20 cellular contexts compared by ENCODE assay signal in genomic region chr3:37477713-37478487, GRCh38.
"Had no signal": no experiment of that assay in that cellular context is flagged by ENCODE, and none has a peak within 500 bp of the region (broad histone marks: within the 10 kb centered on the region; RNA-seq: fewer than 3 reads in every experiment).

No MANE protein-coding gene starts in this region.

- H3K36me3 ChIP-seq: breast epithelium, gastrocnemius medialis, WERI-Rb-1 had no signal

- H3K27ac ChIP-seq: breast epithelium, gastrocnemius medialis, heart right ventricle, neutrophil, tibial nerve, WERI-Rb-1 had no signal

- H3K27me3 ChIP-seq: ascending aorta, breast epithelium, gastrocnemius medialis, heart right ventricle, neutrophil, tibial nerve had no signal

- H3K4me1 ChIP-seq: ascending aorta, breast epithelium, gastrocnemius medialis had no signal

- DNase-seq: activated CD4-positive, alpha-beta memory T cell treated with anti-CD3 and anti-CD28 coated beads for 36 hours; activated CD4-positive, alpha-beta T cell treated with anti-CD3 and anti-CD28 coated beads for 36 hours; activated CD8-positive, alpha-beta memory T cell treated with anti-CD3 and anti-CD28 coated beads, Interleukin-2, amount 10 ng/mL, durations not matched to agents 7 days and 5 days; activated naive CD4-positive, alpha-beta T cell treated with anti-CD3 and anti-CD28 coated beads for 36 hours; activated T-cell treated with anti-CD3 and anti-CD28 coated beads, Interleukin-2, amount 50 U/mL, for 1 hour; erythroblast; gastrocnemius medialis; heart right ventricle; left cardiac atrium; retina; stimulated activated CD4-positive, alpha-beta T cell treated with anti-CD3 and anti-CD28 coated beads, Interleukin-15, amount 100 ng/mL, for 24 hours; stimulated activated CD4-positive, alpha-beta T cell treated with anti-CD3 and anti-CD28 coated beads, Interleukin-4, amount 100 ng/mL, for 1 hour; stimulated activated naive CD4-positive, alpha-beta T cell; T-cell; T-helper 9 cell; WERI-Rb-1 had no signal

- H3K9me3 ChIP-seq: ascending aorta, breast epithelium, gastrocnemius medialis, heart right ventricle, neutrophil, tibial nerve had no signal

- ATAC-seq: activated CD4-positive, alpha-beta T cell treated with anti-CD3 and anti-CD28 coated beads for 36 hours; activated CD8-positive, alpha-beta memory T cell treated with anti-CD3 and anti-CD28 coated beads, Interleukin-2, amount 10 ng/mL, durations not matched to agents 7 days and 5 days; gastrocnemius medialis; heart right ventricle; left cardiac atrium; T-cell had no signal

- H3K4me3 ChIP-seq: ascending aorta, breast epithelium, gastrocnemius medialis, heart right ventricle, tibial nerve had no signal
